In the genomic region with DNA sequence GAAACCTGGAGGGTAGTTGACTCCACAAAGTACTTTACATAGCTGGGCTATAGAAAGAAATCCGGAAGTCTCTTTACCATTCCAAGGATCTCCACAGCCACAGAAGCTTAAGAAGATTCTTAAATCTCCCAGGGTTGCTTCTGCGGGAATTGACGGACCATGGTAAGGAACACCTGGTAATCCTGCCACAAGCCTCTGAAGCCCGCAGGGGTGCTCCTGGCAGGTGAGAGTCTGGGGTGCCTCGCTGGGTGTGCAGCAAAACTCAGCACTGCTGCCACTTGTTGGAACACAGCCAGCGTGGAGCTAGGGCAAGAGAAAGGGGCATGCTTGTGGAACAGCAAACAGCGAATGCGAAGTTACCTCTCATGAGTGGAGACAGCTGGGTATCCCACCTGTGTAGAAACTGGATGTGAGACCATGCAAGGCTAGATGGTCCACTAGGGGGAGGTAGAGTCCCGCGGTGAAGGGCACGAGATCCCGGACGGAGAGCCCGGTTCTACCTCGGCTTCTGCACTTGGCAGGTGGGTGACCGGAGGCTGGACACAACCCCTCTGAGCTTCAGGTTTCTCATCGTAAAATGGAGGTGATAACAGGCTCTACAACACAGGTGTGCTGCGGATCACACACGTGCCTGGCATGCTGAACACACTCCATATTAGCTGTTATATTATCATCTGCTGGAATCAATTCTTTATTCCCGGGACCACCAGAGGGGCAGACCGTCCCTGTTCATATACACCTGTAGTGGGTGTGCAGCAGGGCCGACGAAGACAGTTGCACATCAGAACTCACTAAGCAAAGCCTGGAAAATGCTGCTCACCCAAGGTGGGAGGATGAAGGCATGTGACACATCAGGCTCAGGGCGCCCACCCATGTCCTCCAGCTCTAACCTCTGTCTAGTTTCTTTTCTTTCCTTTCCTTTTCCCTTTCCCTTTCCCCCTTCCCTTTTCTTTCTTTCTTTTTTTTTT, we compare ENCODE assay signal across 8 cellular contexts. TPM values are rescaled to one million over a fixed set of nuclear protein-coding genes. Genes with fewer than 3 reads are reported as not detected.
A peak's percentile ranks its signal among the peaks of the same experiment; 100 is the strongest.
DNase-seq lines count a peak whose midpoint lies in the region; ATAC-seq and TF ChIP-seq lines count a peak whose summit lies in the region.

No MANE protein-coding gene starts in this region.

- no peaks in the 10 kb centered on the region for H3K36me3 Mint-ChIP-seq in MCF 10A (ENCODE audit: insufficient read depth, unreplicated experiment)

- peak; percentile 69 to 80 for DNase-seq in NCI-H2081 (lab: John Stamatoyannopoulos, UW)
- DNase-seq in NCI-H2081 treated with DMSO at 0.1 percent for 48 hours (lab: John Stamatoyannopoulos, UW), result no peak
- peak; percentile 65 to 90 for DNase-seq in NCI-H1930 (lab: John Stamatoyannopoulos, UW)
- peak; percentile 77 for DNase-seq in MCF 10A (ENCODE audit: unreplicated experiment)
- DNase-seq in islet precursor cell, result peak; percentile 86
- DNase-seq in stimulated activated CD4-positive, alpha-beta T cell treated with anti-CD3 and anti-CD28 coated beads, Interleukin-1b, Interleukin-23, amount 100 ng/mL, for 4 hours (ENCODE audit: low read depth in 2 of 2), result peak; percentile 53 to 67

- no peak overlapping the region for H3K27ac Mint-ChIP-seq in MCF 10A (ENCODE audit: low read depth, unreplicated experiment)

- peak; percentile 73 for ATAC-seq in HG02870 (IDR thresholded peaks at IDR 0.05; ENCODE audit: unreplicated experiment)

- H3K9me3 Mint-ChIP-seq in MCF 10A (ENCODE audit: unreplicated experiment), result peaks cover 7% of the 10 kb centered on the region

- BruUV-seq in MCF 10A (replicated peaks; lab: Mats Ljungman, UMichigan), result no TSS peak

- POLR2A ChIA-PET in MCF 10A (lab: Yijun Ruan, JAX), result interaction anchor here (0.7 to 2.2 kb wide), 8 partner anchors 21 to 260 kb away, joined by 3 to 14 read pairs (median 5); a partner anchor contains a TSS

- no peak overlapping the region for H3K4me3 Mint-ChIP-seq in MCF 10A (ENCODE audit: unreplicated experiment)

- peaks cover 6% of the 10 kb centered on the region for H3K4me1 Mint-ChIP-seq in MCF 10A (ENCODE audit: insufficient read depth, unreplicated experiment)

- no peaks in the 10 kb centered on the region for H3K27me3 Mint-ChIP-seq in MCF 10A (ENCODE audit: insufficient read depth, unreplicated experiment)

- CTCF ChIA-PET in MCF 10A (lab: Yijun Ruan, JAX), result interaction anchor here (0.5 to 6.5 kb wide), 68 partner anchors 10 to 1346 kb away, joined by 3 to 173 read pairs (median 4); a partner anchor contains a TSS

- H3K27ac ChIP-seq in VCaP, result no peak overlapping the region

- peak; percentile 97 for TF ChIP-seq CTCF in VCaP (conservative IDR thresholded peaks at IDR 0.05)
- TF ChIP-seq CTCF in MCF 10A (IDR thresholded peaks at IDR 0.05; ENCODE audit: unreplicated experiment), result peak; percentile 91

- intact Hi-C loops in MCF 10A (cut with micrococcal nuclease), result loop anchor here (1.0 to 2.0 kb wide), 3 partner anchors 90 to 260 kb away; no protein-coding TSS in a partner anchor

RNA-seq across cellular contexts. Expression of a gene that starts 24.1 kb away (rescaled TPM):
- 74.7 and 78.3 TPM in 2 replicates for total RNA-seq in MCF 10A (2022)
